8 cellular contexts compared by ENCODE assay signal in the genomic region with DNA sequence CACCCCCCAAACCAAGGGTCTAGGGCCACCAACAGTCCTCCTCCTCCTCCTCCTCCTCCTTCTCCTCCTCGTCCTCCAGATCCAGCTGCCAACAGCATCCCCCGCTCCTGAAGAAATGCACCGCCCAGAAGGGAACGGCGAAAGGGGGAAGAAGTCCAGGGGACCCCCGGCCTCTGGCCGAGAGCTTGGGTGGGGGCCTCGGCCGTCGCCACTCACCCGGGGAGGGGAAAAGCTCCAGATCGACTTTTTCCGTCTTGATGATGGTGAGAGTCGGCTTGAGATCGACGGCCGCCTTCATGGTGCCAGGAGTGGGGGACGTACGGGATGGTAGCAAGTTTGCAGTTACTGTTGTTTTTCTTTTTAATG.
DNase-seq lines count a peak whose midpoint lies in the region; ATAC-seq, FAIRE-seq and TF ChIP-seq lines count a peak whose summit lies in the region.

No MANE protein-coding gene starts in this region.

- peaks cover 30 to 52% of the 10 kb centered on the region in 2 experiments for H3K4me1 ChIP-seq in SK-N-SH (ENCODE audit: control insufficient read depth in 1 of 2, insufficient read depth in 2 of 2, low read depth in 1 of 2, low read length in 1 of 2)
- H3K4me1 ChIP-seq in gastroesophageal sphincter: peaks cover 0 to 81% (median 5%) of the 10 kb centered on the region in 3 donors
- no peaks in the 10 kb centered on the region for H3K4me1 ChIP-seq in prostate gland (replicated peaks)

- H3K27ac Mint-ChIP-seq in activated CD4-positive, alpha-beta memory T cell treated with anti-CD3 and anti-CD28 coated beads for 36 hours: peak overlapping the region; percentile 96

- peaks cover 41% of the 10 kb centered on the region for H3K4me1 Mint-ChIP-seq in activated CD4-positive, alpha-beta memory T cell treated with anti-CD3 and anti-CD28 coated beads for 36 hours (ENCODE audit: low read depth)

- H3K4me3 ChIP-seq in SK-N-SH (ENCODE audit: low read depth in 2 of 2, low read length in 1 of 2): peak overlapping the region; percentile 89 to 91
- peak overlapping the region; percentile 70 to 76 for H3K4me3 ChIP-seq in gastroesophageal sphincter
- H3K4me3 ChIP-seq in prostate gland: peak overlapping the region; percentile 60 to 63

- POLR2A ChIA-PET in SK-N-SH (lab: Yijun Ruan, JAX): no interaction called here
- POLR2A ChIA-PET in activated CD4-positive, alpha-beta memory T cell treated with anti-CD3 and anti-CD28 coated beads for 36 hours (lab: Charles Lee): interaction anchor here (0.7 to 22.3 kb wide), 17 partner anchors 16 to 231 kb away, joined by 3 to 600 read pairs (median 14); no protein-coding TSS in a partner anchor

- peak overlapping the region; percentile 100 for H3K9ac ChIP-seq in SK-N-SH

- intact Hi-C loops in activated CD4-positive, alpha-beta memory T cell treated with anti-CD3 and anti-CD28 coated beads for 36 hours (cut with micrococcal nuclease): loop anchor here (1.0 to 2.0 kb wide), 4 partner anchors 15 to 197 kb away; no protein-coding TSS in a partner anchor
- intact Hi-C loops in prostate gland (cut with DNase I): no loop called here

- H3K27ac ChIP-seq in SK-N-SH (ENCODE audit: low read depth in 2 of 2, low read length in 1 of 2) (peak overlapping the region; percentile 90 to 97), gastroesophageal sphincter (peak overlapping the region; percentile 79 to 97 (median 95)), prostate gland (peak overlapping the region; percentile 81 to 88)

- WGBS in SK-N-SH (ENCODE audit: low lambda C conversion rate): 2% methylated on average over 13 of the region's 19 CpGs
- WGBS in gastroesophageal sphincter (ENCODE audit: low coverage in 1 of 2), 2 donors: 0% methylated on average over 1 to 5 of the region's 19 CpGs
- WGBS in prostate gland: 1% methylated on average over 19 of the region's 19 CpGs

- ATAC-seq in SK-N-SH treated with all-trans-retinoic acid at 6 μM for 48 hours (no peak), gastroesophageal sphincter (no peak), HG03196 (IDR thresholded peaks at IDR 0.05; ENCODE audit: unreplicated experiment) (no peak), GM21360 (IDR thresholded peaks at IDR 0.05; ENCODE audit: unreplicated experiment) (no peak)

- no peaks in the 10 kb centered on the region for H3K9me2 ChIP-seq in SK-N-SH

- H3K36me3 ChIP-seq in SK-N-SH (replicated peaks in 1 of 2; ENCODE audit: control insufficient read depth in 1 of 2, insufficient read depth in 2 of 2, low read length in 1 of 2) (peaks cover 0 to 7% of the 10 kb centered on the region in 2 experiments), gastroesophageal sphincter (no peaks in the 10 kb centered on the region), prostate gland (no peaks in the 10 kb centered on the region)

- no peak for TF ChIP-seq EP300 in SK-N-SH (IDR thresholded peaks at IDR 0.05; ENCODE audit: borderline replicate concordance in 1 of 2, low read depth in 1 of 2, low read length in 1 of 2)
- TF ChIP-seq EP300 in gastroesophageal sphincter (IDR thresholded peaks at IDR 0.05): no peak

- no peaks in the 10 kb centered on the region for H3K27me3 Mint-ChIP-seq in activated CD4-positive, alpha-beta memory T cell treated with anti-CD3 and anti-CD28 coated beads for 36 hours

- peaks cover 51% of the 10 kb centered on the region for H3K36me3 Mint-ChIP-seq in activated CD4-positive, alpha-beta memory T cell treated with anti-CD3 and anti-CD28 coated beads for 36 hours

- H3F3A ChIP-seq in SK-N-SH (replicated peaks; ENCODE audit: insufficient read depth): peaks cover 34% of the 10 kb centered on the region

- H2AFZ ChIP-seq in SK-N-SH (ENCODE audit: low read depth): no peak overlapping the region

- peaks cover 45% of the 10 kb centered on the region for H4K20me1 ChIP-seq in SK-N-SH (ENCODE audit: insufficient read depth)

- TF ChIP-seq RAD21 in SK-N-SH (IDR thresholded peaks at IDR 0.05; ENCODE audit: low read length): no peak

- DNase-seq in SK-N-SH (peak; percentile 51), prostate gland (ENCODE audit: low spot score) (no peak), H54 (ENCODE audit: insufficient read length, low spot score) (no peak)
- peak; percentile 42 for DNase-seq in activated CD4-positive, alpha-beta memory T cell treated with anti-CD3 and anti-CD28 coated beads for 36 hours

- H3K27me3 ChIP-seq in SK-N-SH (ENCODE audit: insufficient read depth) (no peaks in the 10 kb centered on the region), gastroesophageal sphincter (no peaks in the 10 kb centered on the region), prostate gland (replicated peaks; ENCODE audit: insufficient read depth) (no peaks in the 10 kb centered on the region)

- TF ChIP-seq POLR2A in gastroesophageal sphincter (IDR thresholded peaks at IDR 0.05) (no peak), prostate gland (IDR thresholded peaks at IDR 0.05) (no peak), H54 (IDR thresholded peaks at IDR 0.05; ENCODE audit: low read depth, low read length) (no peak)

- peak overlapping the region; percentile 97 for H3K4me3 Mint-ChIP-seq in activated CD4-positive, alpha-beta memory T cell treated with anti-CD3 and anti-CD28 coated beads for 36 hours

- peak overlapping the region; percentile 86 for H3K4me2 ChIP-seq in SK-N-SH

- no peak for FAIRE-seq in H54 (lab: Jason Lieb, UNC)

- no peaks in the 10 kb centered on the region for H3K9me3 Mint-ChIP-seq in activated CD4-positive, alpha-beta memory T cell treated with anti-CD3 and anti-CD28 coated beads for 36 hours

- TF ChIP-seq CTCF in SK-N-SH (IDR thresholded peaks at IDR 0.05) (no peak), gastroesophageal sphincter (IDR thresholded peaks at IDR 0.05) (no peak), prostate gland (IDR thresholded peaks at IDR 0.05) (no peak)

- H3K9me3 ChIP-seq in SK-N-SH: no peaks in the 10 kb centered on the region
- no peaks in the 10 kb centered on the region for H3K9me3 ChIP-seq in gastroesophageal sphincter
- no peaks in the 10 kb centered on the region for H3K9me3 ChIP-seq in prostate gland

- CTCF ChIA-PET in SK-N-SH (lab: Yijun Ruan, JAX): interaction anchor here (1.2 to 4.7 kb wide), 3 partner anchors 12 to 231 kb away, joined by 3 to 24 read pairs (median 6); no protein-coding TSS in a partner anchor
- CTCF ChIA-PET in activated CD4-positive, alpha-beta memory T cell treated with anti-CD3 and anti-CD28 coated beads for 36 hours (lab: Charles Lee): interaction anchor here (0.8 to 20.7 kb wide), 3 partner anchors 59 to 309 kb away, joined by 3 to 264 read pairs (median 3); no protein-coding TSS in a partner anchor

- peaks cover 53% of the 10 kb centered on the region for H3K79me2 ChIP-seq in SK-N-SH (ENCODE audit: insufficient read depth)

TF ChIP-seq in SK-N-SH, 30 proteins besides CTCF, POLR2A, EP300 and RAD21:
- TF ChIP-seq EZH2phosphoT487 (IDR thresholded peaks at IDR 0.05; ENCODE audit: borderline replicate concordance, low read depth): no peak
- no peak; the same call in 1 of the 2 replicates for TF ChIP-seq SIN3A (IDR thresholded peaks at IDR 0.05; ENCODE audit: borderline replicate concordance, low read depth, low read length)

TF ChIP-seq in SK-N-SH treated with all-trans-retinoic acid at 6 μM for 48 hours, 23 proteins besides CTCF, POLR2A, EP300 and RAD21:
- TF ChIP-seq CSDC2 (CRISPR knock-in tag; IDR thresholded peaks at IDR 0.05) (no peak), ZNF8 (CRISPR knock-in tag; IDR thresholded peaks at IDR 0.05) (no peak), TOX (CRISPR knock-in tag; IDR thresholded peaks at IDR 0.05; ENCODE audit: borderline replicate concordance) (no peak), ZNF70 (CRISPR knock-in tag; IDR thresholded peaks at IDR 0.05) (no peak), ZC3H10 (CRISPR knock-in tag; IDR thresholded peaks at IDR 0.05) (no peak), RARB (CRISPR knock-in tag; IDR thresholded peaks at IDR 0.05) (no peak), ZFP3 (CRISPR knock-in tag; IDR thresholded peaks at IDR 0.05) (no peak), BACH2 (CRISPR knock-in tag; IDR thresholded peaks at IDR 0.05; ENCODE audit: borderline replicate concordance) (no peak), SNAI2 (CRISPR knock-in tag; IDR thresholded peaks at IDR 0.05) (no peak), ISL1 (CRISPR knock-in tag; IDR thresholded peaks at IDR 0.05) (no peak), ESRRG (CRISPR knock-in tag; IDR thresholded peaks at IDR 0.05) (no peak), OSR1 (CRISPR knock-in tag; IDR thresholded peaks at IDR 0.05) (no peak), GLIS3 (CRISPR knock-in tag; IDR thresholded peaks at IDR 0.05) (no peak)
- TF ChIP-seq, protein P1, sequence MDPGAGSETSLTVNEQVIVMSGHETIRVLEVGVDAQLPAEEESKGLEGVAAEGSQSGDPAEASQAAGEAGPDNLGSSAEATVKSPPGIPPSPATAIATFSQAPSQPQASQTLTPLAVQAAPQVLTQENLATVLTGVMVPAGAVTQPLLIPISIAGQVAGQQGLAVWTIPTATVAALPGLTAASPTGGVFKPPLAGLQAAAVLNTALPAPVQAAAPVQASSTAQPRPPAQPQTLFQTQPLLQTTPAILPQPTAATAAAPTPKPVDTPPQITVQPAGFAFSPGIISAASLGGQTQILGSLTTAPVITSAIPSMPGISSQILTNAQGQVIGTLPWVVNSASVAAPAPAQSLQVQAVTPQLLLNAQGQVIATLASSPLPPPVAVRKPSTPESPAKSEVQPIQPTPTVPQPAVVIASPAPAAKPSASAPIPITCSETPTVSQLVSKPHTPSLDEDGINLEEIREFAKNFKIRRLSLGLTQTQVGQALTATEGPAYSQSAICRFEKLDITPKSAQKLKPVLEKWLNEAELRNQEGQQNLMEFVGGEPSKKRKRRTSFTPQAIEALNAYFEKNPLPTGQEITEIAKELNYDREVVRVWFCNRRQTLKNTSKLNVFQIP (CRISPR knock-in tag; IDR thresholded peaks at IDR 0.05; ENCODE audit: borderline replicate concordance, low read depth): no peak
TF ChIP-seq in SK-N-SH treated with all-trans-retinoic acid at 6 μM for 48 hours: peak in this region for 0.

Comparison
In these comparisons a context has a peak if more than half of its experiments do, and no peak if none do; other contexts are left out.
1. DNase-seq: peak in SK-N-SH (single experiment) and activated CD4-positive, alpha-beta memory T cell treated with anti-CD3 and anti-CD28 coated beads for 36 hours (single experiment); none in prostate gland (single experiment) and H54 (single experiment).
2. Peak in every context shown above with its lines, with median percentiles within 50 percentile points of each other: H3K27ac ChIP-seq and H3K4me3 ChIP-seq.